In the genomic region with DNA sequence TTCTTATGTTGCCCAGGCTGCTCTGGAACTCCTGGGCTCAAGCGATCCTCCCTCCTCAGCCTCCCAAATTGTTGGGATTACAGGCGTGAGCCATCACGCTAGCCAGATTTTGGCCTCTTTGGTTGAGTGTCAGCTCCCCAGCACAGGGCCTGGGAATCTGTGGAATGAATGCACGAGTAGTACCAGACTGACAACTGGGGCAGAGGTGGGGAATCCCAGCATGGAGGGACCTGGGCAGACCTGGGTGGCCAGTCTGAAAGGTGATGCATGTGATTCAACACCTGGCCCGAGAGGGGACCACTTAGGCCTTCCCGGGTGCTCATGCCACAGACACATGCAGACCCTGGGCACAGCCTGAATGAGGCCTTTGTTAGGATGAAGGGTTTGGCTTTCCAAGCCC, we compare ENCODE assay signal across 38 cellular contexts. TPM values are rescaled to one million over a fixed set of nuclear protein-coding genes. Genes with fewer than 3 reads are reported as not detected.
"Had no signal": no experiment of that assay in that cellular context is flagged by ENCODE, and none has a peak within 500 bp of the region (broad histone marks: within the 10 kb centered on the region; RNA-seq: fewer than 3 reads in every experiment).

No MANE protein-coding gene starts in this region.

- H3K4me1 Mint-ChIP-seq: activated B cell treated with CpG ODN at 0.5 μM for 24 hours; activated CD4-positive, alpha-beta T cell treated with anti-CD3 and anti-CD28 coated beads, Interleukin-2, amount 10 ng/mL, durations not matched to agents 24 days and 14 days; activated naive CD4-positive, alpha-beta T cell treated with anti-CD3 and anti-CD28 coated beads, Interleukin-2, amount 10 ng/mL, durations not matched to agents 7 days and 5 days; activated naive CD4-positive, alpha-beta T cell treated with anti-CD3 and anti-CD28 coated beads, Interleukin-2, amount 50 U/mL, for 24 hours; activated naive CD8-positive, alpha-beta T cell treated with anti-CD3 and anti-CD28 coated beads, Interleukin-2, amount 10 ng/mL, durations not matched to agents 7 days and 5 days; activated naive CD8-positive, alpha-beta T cell treated with anti-CD3 and anti-CD28 coated beads, Interleukin-2, amount 50 U/mL, for 24 hours; brain; central memory CD8-positive, alpha-beta T cell had no signal

- H3K4me3 Mint-ChIP-seq: activated B cell treated with CpG ODN at 0.5 μM for 24 hours; activated CD4-positive, alpha-beta memory T cell treated with anti-CD3 and anti-CD28 coated beads for 36 hours; activated CD4-positive, alpha-beta T cell treated with anti-CD3 and anti-CD28 coated beads, Interleukin-2, amount 10 ng/mL, durations not matched to agents 24 days and 14 days; activated CD8-positive, alpha-beta T cell treated with anti-CD3 and anti-CD28 coated beads for 36 hours; activated naive CD4-positive, alpha-beta T cell treated with anti-CD3 and anti-CD28 coated beads, Interleukin-2, amount 10 ng/mL, durations not matched to agents 7 days and 5 days; activated naive CD4-positive, alpha-beta T cell treated with anti-CD3 and anti-CD28 coated beads, Interleukin-2, amount 50 U/mL, for 24 hours; activated naive CD8-positive, alpha-beta T cell; activated naive CD8-positive, alpha-beta T cell treated with anti-CD3 and anti-CD28 coated beads, Interleukin-2, amount 10 ng/mL, durations not matched to agents 7 days and 5 days; activated naive CD8-positive, alpha-beta T cell treated with anti-CD3 and anti-CD28 coated beads, Interleukin-2, amount 50 U/mL, for 24 hours; brain; central memory CD8-positive, alpha-beta T cell; T-helper 1 cell treated with Interleukin-12 subunit alpha and Interleukin-12 subunit beta and Interleukin-4 antibody, amounts not matched to agents 30 μg/mL and 1 μg/mL, for 36 hours; T-helper 2 cell treated with Interferon-gamma antibody and Interleukin-4, amounts not matched to agents 5 μg/mL and 100 μg/mL, for 36 hours had no signal

- H3K27ac Mint-ChIP-seq: activated B cell treated with CpG ODN at 0.5 μM for 24 hours; activated CD4-positive, alpha-beta memory T cell treated with anti-CD3 and anti-CD28 coated beads for 36 hours; activated CD4-positive, alpha-beta T cell treated with anti-CD3 and anti-CD28 coated beads, Interleukin-2, amount 10 ng/mL, durations not matched to agents 24 days and 14 days; activated CD8-positive, alpha-beta T cell treated with anti-CD3 and anti-CD28 coated beads for 36 hours; activated naive CD4-positive, alpha-beta T cell treated with anti-CD3 and anti-CD28 coated beads, Interleukin-2, amount 10 ng/mL, durations not matched to agents 7 days and 5 days; activated naive CD4-positive, alpha-beta T cell treated with anti-CD3 and anti-CD28 coated beads, Interleukin-2, amount 50 U/mL, for 24 hours; activated naive CD8-positive, alpha-beta T cell; activated naive CD8-positive, alpha-beta T cell treated with anti-CD3 and anti-CD28 coated beads, Interleukin-2, amount 10 ng/mL, durations not matched to agents 7 days and 5 days; activated naive CD8-positive, alpha-beta T cell treated with anti-CD3 and anti-CD28 coated beads, Interleukin-2, amount 50 U/mL, for 24 hours; activated T-helper 2 cell treated with anti-CD3 and anti-CD28 coated beads, Interferon-gamma antibody, Interleukin-2, Interleukin-4, amounts not matched to agents 10 μg/mL and 5 μg/mL and 100 μg/mL, durations not matched to agents 14 hours and 24 hours and 36 hours; brain; T-helper 1 cell treated with Interleukin-12 subunit alpha and Interleukin-12 subunit beta and Interleukin-4 antibody, amounts not matched to agents 30 μg/mL and 1 μg/mL, for 36 hours; T-helper 2 cell treated with Interferon-gamma antibody and Interleukin-4, amounts not matched to agents 5 μg/mL and 100 μg/mL, for 36 hours had no signal

- DNase-seq: activated B cell treated with CpG ODN at 0.5 μM for 24 hours; activated CD4-positive, alpha-beta memory T cell treated with anti-CD3 and anti-CD28 coated beads for 36 hours; activated CD4-positive, alpha-beta T cell treated with anti-CD3 and anti-CD28 coated beads for 4 hours; activated CD4-positive, alpha-beta T cell treated with anti-CD3 and anti-CD28 coated beads, Interleukin-2, amount 10 ng/mL, durations not matched to agents 24 days and 14 days; activated CD4-positive, alpha-beta T cell treated with anti-CD3 and anti-CD28 coated beads, Interleukin-2, amount 50 U/mL, for 1 hour; activated CD4-positive, alpha-beta T cell treated with anti-CD3 and anti-CD28 coated beads, Interleukin-2, amount 50 U/mL, for 4 hours; activated CD4-positive, CD25-positive, alpha-beta regulatory T cell treated with anti-CD3 and anti-CD28 coated beads, Interleukin-2, amount 50 U/mL, for 72 hours; activated CD8-positive, alpha-beta memory T cell treated with anti-CD3 and anti-CD28 coated beads, Interleukin-2, amount 50 U/mL, for 4 hours; activated CD8-positive, alpha-beta T cell treated with anti-CD3 and anti-CD28 coated beads for 36 hours; activated effector memory CD4-positive, alpha-beta T cell treated with Interleukin-2 at 50 U/mL for 16 hours; activated gamma-delta T cell; activated naive CD4-positive, alpha-beta T cell treated with anti-CD3 and anti-CD28 coated beads, Interleukin-2, amount 10 ng/mL, durations not matched to agents 7 days and 5 days; activated naive CD4-positive, alpha-beta T cell treated with Interleukin-2 at 50 U/mL for 16 hours; activated naive CD8-positive, alpha-beta T cell treated with anti-CD3 and anti-CD28 coated beads, Interleukin-2, amount 10 ng/mL, durations not matched to agents 7 days and 5 days; activated naive CD8-positive, alpha-beta T cell treated with anti-CD3 and anti-CD28 coated beads, Interleukin-2, amount 50 U/mL, for 24 hours; activated T-cell treated with anti-CD3 and anti-CD28 coated beads for 4 hours; activated T-cell treated with anti-CD3 and anti-CD28 coated beads, Interleukin-2, amount 50 U/mL, for 1 hour; activated T-cell treated with anti-CD3 and anti-CD28 coated beads, Interleukin-2, amount 50 U/mL, for 48 hours; amygdala; anterior cingulate cortex; caudate nucleus; T-helper 1 cell; T-helper 2 cell; T-helper 9 cell had no signal

- H3K36me3 ChIP-seq: ascending aorta, cardiac muscle cell had no signal

- ATAC-seq: activated CD8-positive, alpha-beta T cell treated with anti-CD3 and anti-CD28 coated beads for 36 hours; activated naive CD8-positive, alpha-beta T cell treated with anti-CD3 and anti-CD28 coated beads, Interleukin-2, amount 50 U/mL, for 24 hours had no signal

- H3K27me3 ChIP-seq: ascending aorta, cardiac muscle cell had no signal

- H3K27me3 Mint-ChIP-seq: activated CD4-positive, alpha-beta memory T cell treated with anti-CD3 and anti-CD28 coated beads for 36 hours; activated CD8-positive, alpha-beta T cell treated with anti-CD3 and anti-CD28 coated beads for 36 hours; activated naive CD4-positive, alpha-beta T cell treated with anti-CD3 and anti-CD28 coated beads, Interleukin-2, amount 10 ng/mL, durations not matched to agents 7 days and 5 days; activated naive CD4-positive, alpha-beta T cell treated with anti-CD3 and anti-CD28 coated beads, Interleukin-2, amount 50 U/mL, for 24 hours; activated naive CD8-positive, alpha-beta T cell; activated naive CD8-positive, alpha-beta T cell treated with anti-CD3 and anti-CD28 coated beads, Interleukin-2, amount 10 ng/mL, durations not matched to agents 7 days and 5 days; activated naive CD8-positive, alpha-beta T cell treated with anti-CD3 and anti-CD28 coated beads, Interleukin-2, amount 50 U/mL, for 24 hours; central memory CD8-positive, alpha-beta T cell had no signal

- H3K4me3 ChIP-seq: ascending aorta, cardiac muscle cell had no signal

- H3K4me1 ChIP-seq: ascending aorta had no signal

- H3K27ac ChIP-seq: ascending aorta, cardiac muscle cell, VCaP had no signal

- H3K9me3 ChIP-seq: ascending aorta had no signal

- FAIRE-seq: bronchial epithelial cell, TTC549 had no signal

- H3K9me3 Mint-ChIP-seq: activated CD4-positive, alpha-beta memory T cell treated with anti-CD3 and anti-CD28 coated beads for 36 hours; activated CD4-positive, alpha-beta T cell treated with anti-CD3 and anti-CD28 coated beads, Interleukin-2, amount 10 ng/mL, durations not matched to agents 24 days and 14 days; activated CD8-positive, alpha-beta T cell treated with anti-CD3 and anti-CD28 coated beads for 36 hours; activated naive CD4-positive, alpha-beta T cell treated with anti-CD3 and anti-CD28 coated beads, Interleukin-2, amount 10 ng/mL, durations not matched to agents 7 days and 5 days; activated naive CD4-positive, alpha-beta T cell treated with anti-CD3 and anti-CD28 coated beads, Interleukin-2, amount 50 U/mL, for 24 hours; activated naive CD8-positive, alpha-beta T cell treated with anti-CD3 and anti-CD28 coated beads, Interleukin-2, amount 10 ng/mL, durations not matched to agents 7 days and 5 days; activated naive CD8-positive, alpha-beta T cell treated with anti-CD3 and anti-CD28 coated beads, Interleukin-2, amount 50 U/mL, for 24 hours; activated T-helper 2 cell treated with anti-CD3 and anti-CD28 coated beads, Interferon-gamma antibody, Interleukin-2, Interleukin-4, amounts not matched to agents 10 μg/mL and 5 μg/mL and 100 μg/mL, durations not matched to agents 14 hours and 24 hours and 36 hours; brain; central memory CD8-positive, alpha-beta T cell; T-helper 1 cell treated with Interleukin-12 subunit alpha and Interleukin-12 subunit beta and Interleukin-4 antibody, amounts not matched to agents 30 μg/mL and 1 μg/mL, for 36 hours; T-helper 2 cell treated with Interferon-gamma antibody and Interleukin-4, amounts not matched to agents 5 μg/mL and 100 μg/mL, for 36 hours had no signal

- H3K36me3 Mint-ChIP-seq: activated CD4-positive, alpha-beta memory T cell treated with anti-CD3 and anti-CD28 coated beads for 36 hours; activated naive CD4-positive, alpha-beta T cell treated with anti-CD3 and anti-CD28 coated beads, Interleukin-2, amount 10 ng/mL, durations not matched to agents 7 days and 5 days; activated naive CD4-positive, alpha-beta T cell treated with anti-CD3 and anti-CD28 coated beads, Interleukin-2, amount 50 U/mL, for 24 hours; activated naive CD8-positive, alpha-beta T cell; activated naive CD8-positive, alpha-beta T cell treated with anti-CD3 and anti-CD28 coated beads, Interleukin-2, amount 10 ng/mL, durations not matched to agents 7 days and 5 days; brain had no signal

RNA-seq across cellular contexts. Expression of gene TFAP2C, which starts 19.0 kb away (rescaled TPM):
- total RNA-seq: activated B cell treated with CpG ODN at 0.5 μM for 24 hours; activated CD4-positive, alpha-beta memory T cell treated with anti-CD3 and anti-CD28 coated beads for 36 hours; activated CD4-positive, alpha-beta T cell treated with anti-CD3 and anti-CD28 coated beads, Interleukin-2, amount 10 ng/mL, durations not matched to agents 24 days and 14 days; activated CD8-positive, alpha-beta memory T cell treated with anti-CD3 and anti-CD28 coated beads for 36 hours; activated CD8-positive, alpha-beta T cell treated with anti-CD3 and anti-CD28 coated beads for 36 hours; activated naive CD8-positive, alpha-beta T cell treated with anti-CD3 and anti-CD28 coated beads, Interleukin-2, amount 10 ng/mL, durations not matched to agents 7 days and 5 days; activated T-helper 2 cell treated with anti-CD3 and anti-CD28 coated beads, Interferon-gamma antibody, Interleukin-2, Interleukin-4, amounts not matched to agents 10 μg/mL and 5 μg/mL and 100 μg/mL, durations not matched to agents 14 hours and 24 hours and 36 hours; cerebellum had no signal
- polyA plus RNA-seq: cardiac muscle cell had no signal
